ENCODE assay signal across 22 cellular contexts in the genomic region with DNA sequence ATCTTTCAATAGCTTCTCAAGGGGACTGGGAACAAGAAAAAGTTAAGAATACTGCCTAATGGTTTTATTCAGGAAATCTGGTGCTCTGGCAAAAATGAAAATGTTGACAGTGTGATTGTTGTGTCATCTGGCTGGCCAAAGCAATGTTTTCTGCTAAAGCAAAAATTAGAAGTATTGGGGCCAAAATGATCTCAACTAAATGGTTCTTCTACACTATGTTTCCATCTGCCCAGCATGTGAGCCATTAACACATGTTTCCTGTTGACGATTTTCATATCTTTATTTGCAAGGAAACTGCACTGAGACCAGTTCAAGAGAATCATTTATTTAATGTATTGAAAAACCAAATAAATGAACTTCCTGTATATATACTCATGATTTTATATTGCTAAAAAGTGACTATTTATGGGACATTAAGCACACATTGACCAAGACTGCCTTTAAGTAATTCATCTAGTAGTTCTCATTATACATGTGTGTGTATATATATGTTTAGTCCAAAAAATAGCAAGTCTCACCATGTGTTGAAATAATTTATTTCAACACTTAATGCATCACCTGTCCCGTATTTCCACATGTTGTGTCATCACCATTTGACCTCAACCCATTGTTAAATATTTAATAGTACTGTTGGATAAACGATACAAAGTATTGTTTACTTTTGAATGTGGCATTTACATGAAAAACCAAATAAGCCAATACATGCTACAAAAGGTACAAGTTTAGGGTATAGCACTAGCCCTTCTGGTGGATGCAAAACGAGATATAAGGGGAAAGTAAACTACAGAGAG.
"Had no signal": no experiment of that assay in that cellular context is flagged by ENCODE, and none has a peak within 500 bp of the region (broad histone marks: within the 10 kb centered on the region; RNA-seq: fewer than 3 reads in every experiment).

No MANE protein-coding gene starts in this region.

- ATAC-seq: gastrocnemius medialis; left lung; mucosa of descending colon; naive thymus-derived CD8-positive, alpha-beta T cell; psoas muscle; sciatic nerve; stimulated activated naive B cell treated with anti-CD40 and anti-IgM and Interleukin-4, amounts not matched to agents 10 μg/mL and 1 μg/mL and 100 μg/mL, for 72 hours; stimulated activated naive CD8-positive, alpha-beta T cell treated with anti-CD3 and anti-CD28 coated beads, Interleukin-15, amount 100 ng/mL, for 72 hours; upper lobe of right lung had no signal

- H3K27me3 ChIP-seq: gastrocnemius medialis, testis, tibial nerve, vagina had no signal

- H3K4me1 ChIP-seq: gastrocnemius medialis, heart right ventricle, left lung, psoas muscle, testis, upper lobe of right lung, vagina had no signal

- H3K9me3 ChIP-seq: gastrocnemius medialis, heart right ventricle, left lung, mucosa of descending colon, neutrophil, psoas muscle, testis, tibial nerve, upper lobe of right lung, vagina had no signal

- DNase-seq: effector CD4-positive, alpha-beta T cell; endodermal cell; gastrocnemius medialis; heart right ventricle; hypothalamus; islet precursor cell; left lung; mucosa of descending colon; naive thymus-derived CD8-positive, alpha-beta T cell; psoas muscle; retina; stimulated activated CD4-positive, alpha-beta T cell treated with anti-CD3 and anti-CD28 coated beads, Interleukin-2, amount 100 ng/mL, for 24 hours; stimulated activated CD4-positive, alpha-beta T cell treated with anti-CD3 and anti-CD28 coated beads, Interleukin-4, amount 100 ng/mL, for 4 hours; stimulated activated naive B cell treated with anti-CD40 and anti-IgM and Interleukin-4, amounts not matched to agents 10 μg/mL and 1 μg/mL and 100 μg/mL, for 72 hours; stimulated activated naive CD8-positive, alpha-beta T cell treated with anti-CD3 and anti-CD28 coated beads, Interleukin-15, amount 100 ng/mL, for 72 hours; testis; upper lobe of right lung had no signal

- FAIRE-seq: colon had no signal

- H3K27ac ChIP-seq: gastrocnemius medialis, heart right ventricle, left lung, neutrophil, psoas muscle, testis, tibial nerve, upper lobe of right lung, vagina had no signal

- H3K36me3 ChIP-seq: gastrocnemius medialis, heart right ventricle, left lung, neutrophil, tibial nerve, upper lobe of right lung, vagina had no signal

- H3K4me3 ChIP-seq: gastrocnemius medialis, heart right ventricle, left lung, mucosa of descending colon, psoas muscle, testis, tibial nerve, upper lobe of right lung, vagina had no signal
